ENCODE assay signal across 2 cellular contexts in the genomic region with DNA sequence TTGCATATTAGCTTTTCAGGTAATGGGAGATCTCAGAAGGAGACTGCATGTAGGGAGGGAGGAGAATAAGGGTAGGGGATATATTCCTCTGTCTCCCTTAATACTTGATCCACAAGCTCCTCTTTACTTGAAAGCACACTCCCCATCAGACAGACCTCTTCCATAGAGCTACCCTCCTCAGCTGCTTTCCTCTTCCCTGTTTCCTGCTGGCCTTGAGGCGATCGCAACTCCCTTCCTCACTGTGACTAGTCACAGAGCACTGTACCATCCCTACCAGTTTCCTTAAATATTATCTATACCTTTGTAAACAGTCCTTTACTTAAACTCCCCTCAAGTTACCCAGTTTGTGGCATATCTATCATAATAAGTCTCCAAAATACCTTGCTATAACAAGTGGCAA.
TF ChIP-seq lines count a peak whose summit lies in the region.

No MANE protein-coding gene starts in this region.

TF ChIP-seq in SK-N-SH treated with all-trans-retinoic acid at 6 μM for 48 hours, 23 proteins besides CTCF, POLR2A, EP300 and RAD21 (continued from another document):
- TF ChIP-seq, protein P1, sequence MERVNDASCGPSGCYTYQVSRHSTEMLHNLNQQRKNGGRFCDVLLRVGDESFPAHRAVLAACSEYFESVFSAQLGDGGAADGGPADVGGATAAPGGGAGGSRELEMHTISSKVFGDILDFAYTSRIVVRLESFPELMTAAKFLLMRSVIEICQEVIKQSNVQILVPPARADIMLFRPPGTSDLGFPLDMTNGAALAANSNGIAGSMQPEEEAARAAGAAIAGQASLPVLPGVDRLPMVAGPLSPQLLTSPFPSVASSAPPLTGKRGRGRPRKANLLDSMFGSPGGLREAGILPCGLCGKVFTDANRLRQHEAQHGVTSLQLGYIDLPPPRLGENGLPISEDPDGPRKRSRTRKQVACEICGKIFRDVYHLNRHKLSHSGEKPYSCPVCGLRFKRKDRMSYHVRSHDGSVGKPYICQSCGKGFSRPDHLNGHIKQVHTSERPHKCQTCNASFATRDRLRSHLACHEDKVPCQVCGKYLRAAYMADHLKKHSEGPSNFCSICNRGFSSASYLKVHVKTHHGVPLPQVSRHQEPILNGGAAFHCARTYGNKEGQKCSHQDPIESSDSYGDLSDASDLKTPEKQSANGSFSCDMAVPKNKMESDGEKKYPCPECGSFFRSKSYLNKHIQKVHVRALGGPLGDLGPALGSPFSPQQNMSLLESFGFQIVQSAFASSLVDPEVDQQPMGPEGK (CRISPR knock-in tag; IDR thresholded peaks at IDR 0.05; ENCODE audit: borderline replicate concordance), result no peak
- no peak for TF ChIP-seq GLIS3 (CRISPR knock-in tag; IDR thresholded peaks at IDR 0.05)
TF ChIP-seq in SK-N-SH treated with all-trans-retinoic acid at 6 μM for 48 hours: peak in this region for 0.

TF ChIP-seq in SK-N-SH, 30 proteins besides CTCF, POLR2A, EP300 and RAD21:
- no peak for TF ChIP-seq REST (IDR thresholded peaks at IDR 0.05; ENCODE audit: low read depth, low read length)
- TF ChIP-seq TAF1 (IDR thresholded peaks at IDR 0.05; ENCODE audit: borderline replicate concordance, low read depth, low read length), result no peak
- TF ChIP-seq MEF2A (IDR thresholded peaks at IDR 0.05; ENCODE audit: borderline replicate concordance, low read depth), result no peak
